ENCODE assay signal across 8 cellular contexts in the genomic region with DNA sequence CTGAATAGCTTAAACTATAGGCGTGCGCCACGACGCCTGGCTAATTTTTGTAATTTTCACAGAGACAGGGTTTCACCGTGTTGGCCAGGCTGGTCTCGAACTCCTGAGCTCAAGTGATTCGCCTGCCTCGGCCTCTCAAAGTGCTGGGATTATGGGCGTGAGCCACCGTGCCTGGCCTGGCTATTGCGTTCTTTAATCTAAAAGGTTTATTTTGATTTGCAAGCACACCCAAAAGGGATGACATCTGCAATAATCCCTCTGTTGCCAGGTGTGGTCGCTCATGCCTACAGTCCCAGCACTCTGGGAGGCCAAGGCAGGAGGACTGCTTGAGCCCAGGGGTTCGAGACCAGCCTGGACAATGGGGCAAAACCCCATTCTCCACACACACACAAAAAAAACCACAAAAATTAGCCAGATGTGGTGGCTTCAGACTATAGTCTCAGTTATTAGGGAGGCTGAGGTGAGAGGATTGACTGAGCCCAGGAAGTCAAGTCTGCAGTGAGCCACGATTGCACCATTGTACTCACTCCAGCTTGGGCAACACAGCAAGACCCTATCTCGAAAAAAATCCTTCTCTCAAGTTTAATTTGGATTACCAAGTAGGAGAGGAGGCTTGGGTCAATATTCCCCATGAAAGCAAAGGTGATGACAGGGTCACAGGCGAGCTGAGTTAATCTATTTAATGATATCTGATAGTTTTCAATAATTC.
DNase-seq lines count a peak whose midpoint lies in the region; FAIRE-seq and TF ChIP-seq lines count a peak whose summit lies in the region.

No MANE protein-coding gene starts in this region.

- H3K79me2 ChIP-seq in hepatocyte, result peaks cover 8% of the 10 kb centered on the region

- no peaks in the 10 kb centered on the region for H4K20me1 ChIP-seq in hepatocyte (ENCODE audit: insufficient read depth, poor library complexity, severe bottlenecking)

- H3K9me2 ChIP-seq in hepatocyte (replicated peaks; ENCODE audit: insufficient read depth), result no peaks in the 10 kb centered on the region

- peak; percentile 45 for DNase-seq in adipocyte (ENCODE audit: low read depth)
- no peak for DNase-seq in hepatocyte (ENCODE audit: low spot score)
- no peak for DNase-seq in sigmoid colon
- no peak for DNase-seq in Ammon's horn (ENCODE audit: low spot score)
- no peak for DNase-seq in MG63
- DNase-seq in GM12892 (ENCODE audit: insufficient read length), result no peak
- DNase-seq in DMS53 treated with DMSO at 0.1 percent for 48 hours (lab: John Stamatoyannopoulos, UW; ENCODE audit: unreplicated experiment), result no peak

- no peak overlapping the region for H2AFZ ChIP-seq in hepatocyte

- H3K27me3 ChIP-seq in adipocyte (replicated peaks; ENCODE audit: control insufficient read depth, insufficient read depth, low read length) (no peaks in the 10 kb centered on the region), hepatocyte (no peaks in the 10 kb centered on the region), sigmoid colon (no peaks in the 10 kb centered on the region), MG63 (no peaks in the 10 kb centered on the region)

- peak overlapping the region; percentile 69 for H3K4me2 ChIP-seq in hepatocyte

- H3K4me3 ChIP-seq in adipocyte (ENCODE audit: low read length), result peak overlapping the region; percentile 83
- H3K4me3 ChIP-seq in hepatocyte, result no peak overlapping the region
- peak overlapping the region in 1 of 4 donors; percentile 41 for H3K4me3 ChIP-seq in sigmoid colon
- H3K4me3 ChIP-seq in MG63, result no peak overlapping the region

- no peak for TF ChIP-seq EP300 in sigmoid colon (IDR thresholded peaks at IDR 0.05)

- TF ChIP-seq POLR2A in sigmoid colon (IDR thresholded peaks at IDR 0.05), result no peak
- no peak for TF ChIP-seq POLR2A in GM12892 (IDR thresholded peaks at IDR 0.05; ENCODE audit: low read depth, low read length)

- H3K9me3 ChIP-seq in adipocyte (ENCODE audit: control insufficient read depth, low read length), result no peaks in the 10 kb centered on the region
- no peaks in the 10 kb centered on the region for H3K9me3 ChIP-seq in hepatocyte (ENCODE audit: low read depth)
- H3K9me3 ChIP-seq in sigmoid colon, result no peaks in the 10 kb centered on the region
- peaks cover 3% of the 10 kb centered on the region; the same call in 1 of the 2 replicates for H3K9me3 ChIP-seq in MG63

- TF ChIP-seq CTCF in C4-2B (conservative IDR thresholded peaks at IDR 0.05), result no peak
- no peak for TF ChIP-seq CTCF in hepatocyte (IDR thresholded peaks at IDR 0.05; ENCODE audit: poor library complexity)
- no peak for TF ChIP-seq CTCF in sigmoid colon (IDR thresholded peaks at IDR 0.05)

- H3K27ac ChIP-seq in C4-2B (peak overlapping the region; percentile 89), hepatocyte (peak overlapping the region; percentile 62), sigmoid colon (peak overlapping the region; percentile 75 to 79 (median 78))

- peaks cover 44% of the 10 kb centered on the region for H3K4me1 ChIP-seq in adipocyte (ENCODE audit: control insufficient read depth, insufficient read depth, low read length)
- peaks cover 32% of the 10 kb centered on the region for H3K4me1 ChIP-seq in hepatocyte (ENCODE audit: insufficient read depth)
- H3K4me1 ChIP-seq in sigmoid colon, result peaks cover 0 to 22% (median 19%) of the 10 kb centered on the region in 4 donors

- FAIRE-seq in GM12892 (lab: Jason Lieb, UNC), result no peak

- intact Hi-C loops in sigmoid colon (cut with DNase I), result loop anchor here (2.0 to 5.0 kb wide), 2 partner anchors 67 to 124 kb away; no protein-coding TSS in a partner anchor

- WGBS in hepatocyte (ENCODE audit: low lambda C conversion rate, missing lambda C conversion rate), result 84% methylated on average over 16 of the region's 16 CpGs
- 91 to 92% methylated on average over 16 of the region's 16 CpGs for WGBS in sigmoid colon, 2 donors

- peaks cover 13% of the 10 kb centered on the region for H3K36me3 ChIP-seq in adipocyte (ENCODE audit: control insufficient read depth, insufficient read depth, low read length, severe bottlenecking)
- no peaks in the 10 kb centered on the region for H3K36me3 ChIP-seq in hepatocyte (replicated peaks; ENCODE audit: insufficient read depth, low read depth)
- peaks cover 0 to 11% (median 0%) of the 10 kb centered on the region in 4 donors for H3K36me3 ChIP-seq in sigmoid colon
- peaks cover 11% of the 10 kb centered on the region for H3K36me3 ChIP-seq in MG63

- peak overlapping the region; percentile 83 for H3K9ac ChIP-seq in adipocyte (ENCODE audit: low read length)
